Comparison of ENCODE assay signal across 7 cellular contexts in the genomic region with DNA sequence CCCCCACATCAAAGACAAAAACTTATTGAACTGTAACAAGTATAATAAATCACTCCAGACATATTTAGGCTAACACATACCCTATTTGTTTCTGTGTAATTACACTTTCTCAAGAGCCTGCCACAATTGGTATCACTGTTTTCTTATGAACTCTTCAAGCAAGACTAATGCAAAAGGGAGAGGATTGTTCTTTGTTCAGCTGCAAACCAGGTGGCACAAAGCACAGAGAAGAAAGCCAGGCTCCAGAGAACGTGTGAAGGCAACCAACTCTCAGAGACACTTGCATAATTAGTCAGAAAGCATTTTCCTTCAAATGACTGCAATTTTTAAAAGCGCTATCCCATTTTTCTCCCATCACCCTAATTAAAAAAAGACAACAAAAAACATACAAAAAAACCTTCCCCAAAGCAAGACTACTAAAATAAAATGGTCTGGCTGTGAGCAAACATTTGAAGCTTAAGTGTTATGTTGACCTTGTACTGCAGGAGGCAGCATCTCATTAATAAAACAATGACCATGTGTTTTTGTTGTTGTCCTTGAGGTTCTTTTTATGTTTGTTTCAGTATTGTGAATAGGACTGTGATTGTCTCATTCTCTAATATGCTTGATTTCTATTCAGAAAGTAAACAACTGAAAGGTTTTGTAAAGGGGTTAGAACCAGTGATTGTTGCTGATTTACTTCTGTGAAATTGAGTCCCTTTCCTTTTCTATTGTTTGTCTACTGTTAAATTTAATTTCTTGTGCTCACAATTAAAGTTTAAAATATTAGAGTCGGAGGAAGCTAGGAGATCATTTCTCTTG.
DNase-seq lines count a peak whose midpoint lies in the region; ATAC-seq and TF ChIP-seq lines count a peak whose summit lies in the region.

No MANE protein-coding gene starts in this region.

- dilution Hi-C loops in mammary epithelial cell (cut with HindIII; ENCODE audit: low sequenced_read_pairs), result no loop called here

- TF ChIP-seq RAD21 in liver (IDR thresholded peaks at IDR 0.05), result peak; percentile 82 to 86

- no peak overlapping the region for H3K4me3 Mint-ChIP-seq in activated T-cell treated with anti-CD3 and anti-CD28 coated beads, Interleukin-2, amount 50 U/mL, for 72 hours

- intact Hi-C loops in mammary epithelial cell (cut with micrococcal nuclease), result loop anchor here (10.0 kb wide), 1 partner anchor 459 kb away; no protein-coding TSS in a partner anchor

- peak; percentile 53 to 54 for TF ChIP-seq CTCF in mammary epithelial cell (conservative IDR thresholded peaks at IDR 0.05 in 1 of 2, IDR thresholded peaks at IDR 0.05 in 1 of 2; ENCODE audit: extremely low read depth in 1 of 2, insufficient read depth in 1 of 2, low read depth in 1 of 2, low read length in 2 of 2)
- TF ChIP-seq CTCF in liver (IDR thresholded peaks at IDR 0.05; ENCODE audit: low read depth, low read length, missing input control), result peak; percentile 55

- H3K4me1 ChIP-seq in mammary epithelial cell (ENCODE audit: insufficient read depth, low read length), result no peaks in the 10 kb centered on the region
- peaks cover 1 to 19% (median 16%) of the 10 kb centered on the region in 4 donors for H3K4me1 ChIP-seq in liver (ENCODE audit: control insufficient read depth in 4 of 4, insufficient read depth in 4 of 4, low read length in 3 of 4)

- H3K27me3 Mint-ChIP-seq in activated T-cell treated with anti-CD3 and anti-CD28 coated beads, Interleukin-2, amount 50 U/mL, for 72 hours (ENCODE audit: low read depth), result no peaks in the 10 kb centered on the region

- H3K27ac ChIP-seq in mammary epithelial cell (ENCODE audit: insufficient read depth, low read depth, low read length) (no peak overlapping the region), liver (ENCODE audit: low read depth in 1 of 2, low read length in 2 of 2) (no peak overlapping the region)

- BruUV-seq in mammary epithelial cell (replicated peaks; lab: Mats Ljungman, UMichigan), result no TSS peak

- H3K4me2 ChIP-seq in mammary epithelial cell (ENCODE audit: insufficient read depth, low read depth, low read length), result no peak overlapping the region

- no peaks in the 10 kb centered on the region for H3K79me2 ChIP-seq in mammary epithelial cell (ENCODE audit: insufficient read depth, low read length)

- 30% methylated on average over 3 of the region's 3 CpGs for WGBS in mammary epithelial cell (ENCODE audit: low coverage, missing lambda C conversion rate)
- 67% methylated on average over 3 of the region's 3 CpGs for WGBS in liver

- H3K9me3 Mint-ChIP-seq in activated T-cell treated with anti-CD3 and anti-CD28 coated beads, Interleukin-2, amount 50 U/mL, for 72 hours, result peaks cover 1 to 2% of the 10 kb centered on the region in 2 donors

- DNase-seq in NCI-H146 treated with DMSO at 0.1 percent for 48 hours (lab: John Stamatoyannopoulos, UW; ENCODE audit: unreplicated experiment) (peak; percentile 94), mammary epithelial cell (no peak), activated gamma-delta T cell treated with Interleukin-2 at 50 U/mL for 16 hours (no peak)
- DNase-seq in activated T-cell treated with anti-CD3 and anti-CD28 coated beads, Interleukin-2, amount 50 U/mL, for 72 hours, result no peak

- CTCF ChIA-PET in mammary epithelial cell (lab: Charles Lee; ENCODE audit: low non-redundant PET), result interaction anchor here (0.6 kb wide), 1 partner anchor 489 kb away, joined by 10 read pairs; no protein-coding TSS in a partner anchor

- H3K9me3 ChIP-seq in mammary epithelial cell (replicated peaks; ENCODE audit: insufficient read depth, low read length), result no peaks in the 10 kb centered on the region
- no peaks in the 10 kb centered on the region for H3K9me3 ChIP-seq in liver (ENCODE audit: control insufficient read depth in 4 of 4, low read length in 3 of 4)

- H3K9ac ChIP-seq in mammary epithelial cell (ENCODE audit: insufficient read depth, low read length) (no peak overlapping the region), liver (ENCODE audit: low read depth in 1 of 2, low read length in 2 of 2) (no peak overlapping the region)

- H3K36me3 Mint-ChIP-seq in activated T-cell treated with anti-CD3 and anti-CD28 coated beads, Interleukin-2, amount 50 U/mL, for 72 hours (ENCODE audit: insufficient read depth in 2 of 2), result no peaks in the 10 kb centered on the region

- H3K4me1 Mint-ChIP-seq in activated T-cell treated with anti-CD3 and anti-CD28 coated beads, Interleukin-2, amount 50 U/mL, for 72 hours (ENCODE audit: low read depth), result no peaks in the 10 kb centered on the region

- no peak overlapping the region for H3K4me3 ChIP-seq in mammary epithelial cell (replicated peaks in 1 of 3; ENCODE audit: insufficient read depth in 1 of 3, low read depth in 2 of 3, low read length in 3 of 3)
- no peak overlapping the region for H3K4me3 ChIP-seq in liver (ENCODE audit: low read depth in 1 of 3, low read length in 3 of 3)

- H3K36me3 ChIP-seq in mammary epithelial cell (ENCODE audit: insufficient read depth, low read length) (no peaks in the 10 kb centered on the region), liver (ENCODE audit: control insufficient read depth in 4 of 4, insufficient read depth in 3 of 4, low read depth in 1 of 4, low read length in 3 of 4) (no peaks in the 10 kb centered on the region)

- peak; percentile 67 for ATAC-seq in GM18870 (IDR thresholded peaks at IDR 0.05; ENCODE audit: unreplicated experiment)
- no peak for ATAC-seq in activated T-cell treated with anti-CD3 and anti-CD28 coated beads, Interleukin-2, amount 50 U/mL, for 72 hours (replicated peaks in 1 of 2)
- ATAC-seq in activated CD4-positive, CD25-positive, alpha-beta regulatory T cell treated with anti-CD3 and anti-CD28 coated beads, Interleukin-2, amount 50 U/mL, for 24 hours, result no peak

- in situ Hi-C loops in mammary epithelial cell (cut with MboI; ENCODE audit: low sequenced_read_pairs in 2 of 2), result no loop called here

- no peak overlapping the region for H2AFZ ChIP-seq in mammary epithelial cell (ENCODE audit: low read depth, low read length)

- H3K27me3 ChIP-seq in mammary epithelial cell (ENCODE audit: insufficient read depth, low read length) (no peaks in the 10 kb centered on the region), liver (ENCODE audit: control insufficient read depth in 4 of 4, insufficient read depth in 4 of 4, low read length in 3 of 4) (no peaks in the 10 kb centered on the region)

- H4K20me1 ChIP-seq in mammary epithelial cell (ENCODE audit: insufficient read depth, low read length), result no peaks in the 10 kb centered on the region

- no peak overlapping the region for H3K27ac Mint-ChIP-seq in activated T-cell treated with anti-CD3 and anti-CD28 coated beads, Interleukin-2, amount 50 U/mL, for 72 hours

TF ChIP-seq in liver, 16 proteins besides CTCF, POLR2A, EP300 and RAD21:
- peak in 1 of 2 donors; percentile 18 for TF ChIP-seq HNF4A (conservative IDR thresholded peaks at IDR 0.05)
- no peak for TF ChIP-seq YY1 (IDR thresholded peaks at IDR 0.05)
TF ChIP-seq in liver: peak in this region for 1.
